Comparison of ENCODE assay signal across 2 cellular contexts in genomic region chr17:75896360-75897075, GRCh38.
TF ChIP-seq lines count a peak whose summit lies in the region.

TRIM65 (minus strand) TSS chr17:75896951; CDS start chr17:75896937, 14 bp downstream.

TF ChIP-seq in HEK293, 187 proteins besides CTCF, POLR2A, EP300 and RAD21 (continued from another document):
- TF ChIP-seq MYNN (tag by site-specific recombination; IDR thresholded peaks at IDR 0.05; ENCODE audit: borderline replicate concordance) = no peak

TF ChIP-seq in K562, 482 proteins besides CTCF, POLR2A, EP300 and RAD21 (continued from another document and continues in another):
- peak; percentile 82 for TF ChIP-seq SMAD4 (CRISPR knock-in tag; conservative IDR thresholded peaks at IDR 0.05)
- no peak for TF ChIP-seq PML (IDR thresholded peaks at IDR 0.05; ENCODE audit: low read length)
- TF ChIP-seq MED1 (CRISPR knock-in tag; IDR thresholded peaks at IDR 0.05; ENCODE audit: borderline replicate concordance) = 0 out of 2 replicates have a peak, but pooled peaks have one; percentile 64
- TF ChIP-seq CC2D1A (IDR thresholded peaks at IDR 0.05) = no peak
- TF ChIP-seq LCOR (CRISPR knock-in tag; IDR thresholded peaks at IDR 0.05) = 0 out of 2 replicates have a peak, but pooled peaks have one; percentile 32
- TF ChIP-seq, protein P1, sequence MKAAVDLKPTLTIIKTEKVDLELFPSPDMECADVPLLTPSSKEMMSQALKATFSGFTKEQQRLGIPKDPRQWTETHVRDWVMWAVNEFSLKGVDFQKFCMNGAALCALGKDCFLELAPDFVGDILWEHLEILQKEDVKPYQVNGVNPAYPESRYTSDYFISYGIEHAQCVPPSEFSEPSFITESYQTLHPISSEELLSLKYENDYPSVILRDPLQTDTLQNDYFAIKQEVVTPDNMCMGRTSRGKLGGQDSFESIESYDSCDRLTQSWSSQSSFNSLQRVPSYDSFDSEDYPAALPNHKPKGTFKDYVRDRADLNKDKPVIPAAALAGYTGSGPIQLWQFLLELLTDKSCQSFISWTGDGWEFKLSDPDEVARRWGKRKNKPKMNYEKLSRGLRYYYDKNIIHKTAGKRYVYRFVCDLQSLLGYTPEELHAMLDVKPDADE (conservative IDR thresholded peaks at IDR 0.05; ENCODE audit: control insufficient read depth, low read depth, low read length) = peak; percentile 22; the same call in 1 of the 2 replicates
- no peak for TF ChIP-seq ZNF217 (CRISPR knock-in tag; IDR thresholded peaks at IDR 0.05)
- no peak for TF ChIP-seq SETDB1 (IDR thresholded peaks at IDR 0.05; ENCODE audit: low read length)
- peak; percentile 81 to 86; a peak in 3 of 4 replicates for TF ChIP-seq MAZ (CRISPR knock-in tag; conservative IDR thresholded peaks at IDR 0.05 in 1 of 2, IDR thresholded peaks at IDR 0.05 in 1 of 2)
- TF ChIP-seq ZNF311 (CRISPR knock-in tag; IDR thresholded peaks at IDR 0.05) = no peak
- TF ChIP-seq ZNF592 (IDR thresholded peaks at IDR 0.05) = peak; percentile 79
- TF ChIP-seq ZNF766 (CRISPR knock-in tag; conservative IDR thresholded peaks at IDR 0.05) = no peak
- TF ChIP-seq GABPB1 (CRISPR knock-in tag; IDR thresholded peaks at IDR 0.05) = peak; percentile 81
- no peak for TF ChIP-seq ZNF41 (CRISPR knock-in tag; conservative IDR thresholded peaks at IDR 0.05)
- TF ChIP-seq KDM4B (IDR thresholded peaks at IDR 0.05; ENCODE audit: borderline replicate concordance in 2 of 2, low read depth in 1 of 2) = 0 out of 4 replicates have a peak, but pooled peaks of 1 of the 2 experiments have one; percentile 21
- TF ChIP-seq SMAD2 (IDR thresholded peaks at IDR 0.05; ENCODE audit: low read depth, low read length) = no peak
- no peak for TF ChIP-seq MCM5 (IDR thresholded peaks at IDR 0.05; ENCODE audit: low read depth)
- 0 out of 2 replicates have a peak, but pooled peaks have one; percentile 32 for TF ChIP-seq HNRNPL (IDR thresholded peaks at IDR 0.05; ENCODE audit: low read depth, low read length)
- TF ChIP-seq HMGXB4 (CRISPR knock-in tag; IDR thresholded peaks at IDR 0.05) = peak; percentile 82; the same call in 1 of the 2 replicates
- TF ChIP-seq COPS2 (conservative IDR thresholded peaks at IDR 0.05) = no peak
- TF ChIP-seq RBBP5 (IDR thresholded peaks at IDR 0.05; ENCODE audit: borderline replicate concordance, insufficient read depth, low read length, poor library complexity, severe bottlenecking) = peak; percentile 77
- TF ChIP-seq BHLHE40 (IDR thresholded peaks at IDR 0.05; ENCODE audit: low read length) = peak; percentile 35; the same call in 1 of the 2 replicates
- no peak for TF ChIP-seq ARNT (IDR thresholded peaks at IDR 0.05)
- peak; percentile 71; the same call in 1 of the 2 replicates for TF ChIP-seq ATF7 (IDR thresholded peaks at IDR 0.05)
- TF ChIP-seq ZFP36 (IDR thresholded peaks at IDR 0.05; ENCODE audit: low read depth, low read length, partially characterized antibody) = no peak
- TF ChIP-seq TAF1 (IDR thresholded peaks at IDR 0.05; ENCODE audit: control insufficient read depth, extremely low read depth, insufficient read depth, low read length, severe bottlenecking) = peak; percentile 81
- no peak for TF ChIP-seq NCOA2 (IDR thresholded peaks at IDR 0.05; ENCODE audit: partially characterized antibody in 2 of 2)
- peak in 1 of 2 experiments; percentile 79 for TF ChIP-seq MNT (conservative IDR thresholded peaks at IDR 0.05)
- TF ChIP-seq PURB (CRISPR knock-in tag; IDR thresholded peaks at IDR 0.05; ENCODE audit: low read depth) = no peak
- TF ChIP-seq HMGN3 (IDR thresholded peaks at IDR 0.05; ENCODE audit: borderline replicate concordance, extremely low read depth, insufficient read length, low read depth, low read length) = peak; percentile 80
- no peak for TF ChIP-seq SNIP1 (IDR thresholded peaks at IDR 0.05; ENCODE audit: low read depth)
- peak; percentile 87 for TF ChIP-seq RBFOX2 (IDR thresholded peaks at IDR 0.05; ENCODE audit: low read depth, low read length)
- TF ChIP-seq ELF1 (tag; IDR thresholded peaks at IDR 0.05) = no peak
- no peak for TF ChIP-seq CREBBP (IDR thresholded peaks at IDR 0.05; ENCODE audit: low read depth, low read length)
- no peak for TF ChIP-seq TSHZ1 (CRISPR knock-in tag; IDR thresholded peaks at IDR 0.05)
- no peak for TF ChIP-seq SOX6 (IDR thresholded peaks at IDR 0.05)
- peak; percentile 51; the same call in 1 of the 2 replicates for TF ChIP-seq ZFPM2 (CRISPR knock-in tag; IDR thresholded peaks at IDR 0.05)
- TF ChIP-seq ZNF830 (CRISPR knock-in tag; IDR thresholded peaks at IDR 0.05) = no peak
- no peak for TF ChIP-seq ZNF764 (CRISPR knock-in tag; IDR thresholded peaks at IDR 0.05; ENCODE audit: low read depth)
- TF ChIP-seq ZNF695 (CRISPR knock-in tag; IDR thresholded peaks at IDR 0.05) = no peak
- no peak for TF ChIP-seq PTBP1 (IDR thresholded peaks at IDR 0.05; ENCODE audit: low read depth, low read length)
- TF ChIP-seq, protein P2, sequence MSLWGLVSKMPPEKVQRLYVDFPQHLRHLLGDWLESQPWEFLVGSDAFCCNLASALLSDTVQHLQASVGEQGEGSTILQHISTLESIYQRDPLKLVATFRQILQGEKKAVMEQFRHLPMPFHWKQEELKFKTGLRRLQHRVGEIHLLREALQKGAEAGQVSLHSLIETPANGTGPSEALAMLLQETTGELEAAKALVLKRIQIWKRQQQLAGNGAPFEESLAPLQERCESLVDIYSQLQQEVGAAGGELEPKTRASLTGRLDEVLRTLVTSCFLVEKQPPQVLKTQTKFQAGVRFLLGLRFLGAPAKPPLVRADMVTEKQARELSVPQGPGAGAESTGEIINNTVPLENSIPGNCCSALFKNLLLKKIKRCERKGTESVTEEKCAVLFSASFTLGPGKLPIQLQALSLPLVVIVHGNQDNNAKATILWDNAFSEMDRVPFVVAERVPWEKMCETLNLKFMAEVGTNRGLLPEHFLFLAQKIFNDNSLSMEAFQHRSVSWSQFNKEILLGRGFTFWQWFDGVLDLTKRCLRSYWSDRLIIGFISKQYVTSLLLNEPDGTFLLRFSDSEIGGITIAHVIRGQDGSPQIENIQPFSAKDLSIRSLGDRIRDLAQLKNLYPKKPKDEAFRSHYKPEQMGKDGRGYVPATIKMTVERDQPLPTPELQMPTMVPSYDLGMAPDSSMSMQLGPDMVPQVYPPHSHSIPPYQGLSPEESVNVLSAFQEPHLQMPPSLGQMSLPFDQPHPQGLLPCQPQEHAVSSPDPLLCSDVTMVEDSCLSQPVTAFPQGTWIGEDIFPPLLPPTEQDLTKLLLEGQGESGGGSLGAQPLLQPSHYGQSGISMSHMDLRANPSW (CRISPR knock-in tag; IDR thresholded peaks at IDR 0.05) = 0 out of 2 replicates have a peak, but pooled peaks have one; percentile 78
- no peak for TF ChIP-seq HOMEZ (CRISPR knock-in tag; IDR thresholded peaks at IDR 0.05)
- peak; percentile 51; the same call in 1 of the 2 replicates for TF ChIP-seq KLF16 (IDR thresholded peaks at IDR 0.05)
- no peak for TF ChIP-seq ESRRA (IDR thresholded peaks at IDR 0.05; ENCODE audit: borderline replicate concordance, low read depth)
- no peak for TF ChIP-seq NCOA1 (IDR thresholded peaks at IDR 0.05; ENCODE audit: low read depth)
- TF ChIP-seq ZNF79 (CRISPR knock-in tag; IDR thresholded peaks at IDR 0.05; ENCODE audit: low read depth) = no peak
- TF ChIP-seq POLR3A (IDR thresholded peaks at IDR 0.05; ENCODE audit: borderline replicate concordance, extremely low read depth, insufficient read depth, insufficient read length) = no peak
- 0 out of 2 replicates have a peak, but pooled peaks have one; percentile 6 for TF ChIP-seq NCOR1 (IDR thresholded peaks at IDR 0.05)
- no peak for TF ChIP-seq MTF1 (CRISPR knock-in tag; IDR thresholded peaks at IDR 0.05; ENCODE audit: borderline replicate concordance)
- TF ChIP-seq YBX1 (IDR thresholded peaks at IDR 0.05) = no peak
- TF ChIP-seq ATF1 (CRISPR knock-in tag; IDR thresholded peaks at IDR 0.05) = peak; percentile 49; the same call in 1 of the 2 replicates
- peak; percentile 83 for TF ChIP-seq ATF1 (tag; IDR thresholded peaks at IDR 0.05)
- TF ChIP-seq PHF20 (IDR thresholded peaks at IDR 0.05; ENCODE audit: partially characterized antibody) = peak; percentile 10
- no peak for TF ChIP-seq STAG1 (CRISPR knock-in tag; IDR thresholded peaks at IDR 0.05; ENCODE audit: borderline replicate concordance)
